13 cellular contexts compared by ENCODE assay signal in the genomic region with DNA sequence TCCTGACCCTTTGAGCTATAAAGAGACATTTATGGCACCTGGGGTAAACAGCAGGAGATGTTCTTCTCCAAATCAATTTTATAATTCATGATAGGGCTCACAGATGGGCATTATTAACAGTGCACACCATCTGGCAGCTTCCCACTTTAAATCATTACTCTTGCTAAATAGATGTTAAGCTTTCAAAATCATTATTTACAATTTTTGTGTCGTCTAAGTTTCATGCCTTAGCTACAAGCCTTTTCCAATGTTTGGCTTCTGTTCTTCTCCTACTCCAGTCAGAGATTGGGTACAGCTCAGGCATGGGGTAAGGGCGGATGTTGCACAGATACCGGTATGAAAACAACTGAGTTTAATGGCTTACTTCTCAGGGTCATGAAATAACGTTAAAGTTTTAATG.
DNase-seq lines count a peak whose midpoint lies in the region; ATAC-seq lines count a peak whose summit lies in the region.
"Had no signal": no experiment of that assay in that cellular context is flagged by ENCODE, and none has a peak within 500 bp of the region (broad histone marks: within the 10 kb centered on the region; RNA-seq: fewer than 3 reads in every experiment).

No MANE protein-coding gene starts in this region.

- peak overlapping the region; percentile 62 for H3K4me3 ChIP-seq in Karpas-422 (ENCODE audit: low read length)
- H3K4me3 ChIP-seq: A549, GM23338 had no signal

- H3K4me2 ChIP-seq in Karpas-422 (ENCODE audit: low read depth, low read length, poor library complexity, severe bottlenecking): peak overlapping the region; percentile 71
- H3K4me2 ChIP-seq: A549, GM23338 had no signal

- no peaks in the 10 kb centered on the region for H4K20me1 ChIP-seq in Karpas-422 (ENCODE audit: insufficient read depth, low read depth, low read length)

- DNase-seq in Karpas-422 (peak; percentile 51), NCI-H446 treated with DMSO at 0.1 percent for 48 hours (lab: John Stamatoyannopoulos, UW) (peak; percentile 77), fibroblast of gingiva (ENCODE audit: low read depth) (peak; percentile 69)
- DNase-seq: CD8-positive, alpha-beta T cell; COR-L47; DMS53; H7 had no signal

- no peaks in the 10 kb centered on the region for H3K27me3 ChIP-seq in Karpas-422 (ENCODE audit: low read length)

- no peaks in the 10 kb centered on the region for H3K36me3 ChIP-seq in Karpas-422 (ENCODE audit: insufficient read depth, low read length)

- H3K79me2 ChIP-seq in Karpas-422 (ENCODE audit: low read length): no peaks in the 10 kb centered on the region

- peak overlapping the region; percentile 96 for H3K27ac ChIP-seq in Karpas-422 (ENCODE audit: low read length)
- H3K27ac ChIP-seq: A549 had no signal

- ATAC-seq in GM19463 (IDR thresholded peaks at IDR 0.05; ENCODE audit: unreplicated experiment): no peak
- ATAC-seq in GM21619 (IDR thresholded peaks at IDR 0.05; ENCODE audit: unreplicated experiment): no peak
- no peak for ATAC-seq in GM18517 (IDR thresholded peaks at IDR 0.05; ENCODE audit: unreplicated experiment)
- ATAC-seq in HG03025 (IDR thresholded peaks at IDR 0.05; ENCODE audit: low FRiP score, unreplicated experiment): no peak
- ATAC-seq: A549; CD8-positive, alpha-beta T cell; GM23338 had no signal

- H2AFZ ChIP-seq in Karpas-422 (ENCODE audit: low read length): no peak overlapping the region
- H2AFZ ChIP-seq: GM23338 had no signal

- H3K9ac ChIP-seq in Karpas-422 (ENCODE audit: low read length): peak overlapping the region; percentile 79

- no peaks in the 10 kb centered on the region for H3K9me2 ChIP-seq in Karpas-422 (replicated peaks; ENCODE audit: insufficient read depth, low read length)

- H3K4me1 ChIP-seq in Karpas-422 (ENCODE audit: low read length): peaks cover 83% of the 10 kb centered on the region
- H3K4me1 ChIP-seq: A549 had no signal

- H3K9me3 ChIP-seq in Karpas-422 (ENCODE audit: low read length): no peaks in the 10 kb centered on the region
- H3K9me3 ChIP-seq: A549 had no signal
